8 cellular contexts compared by ENCODE assay signal in genomic region chr12:96419576-96420254, GRCh38. TPM values are rescaled to one million over a fixed set of nuclear protein-coding genes. Genes with fewer than 3 reads are reported as not detected.
DNase-seq lines count a peak whose midpoint lies in the region; ATAC-seq, FAIRE-seq and TF ChIP-seq lines count a peak whose summit lies in the region.
"Had no signal": no experiment of that assay in that cellular context is flagged by ENCODE, and none has a peak within 500 bp of the region (broad histone marks: within the 10 kb centered on the region; RNA-seq: fewer than 3 reads in every experiment).

No MANE protein-coding gene starts in this region.

- intact Hi-C loops in sciatic nerve (cut with DNase I) = no loop called here

- no peak for FAIRE-seq in frontal cortex (lab: Jason Lieb, UNC)

- H2AFZ ChIP-seq in osteoblast (ENCODE audit: low read length) = no peak overlapping the region

- ATAC-seq in GM18519 (IDR thresholded peaks at IDR 0.05; ENCODE audit: low FRiP score, unreplicated experiment) (peak; percentile 54), GM21576 (IDR thresholded peaks at IDR 0.05; ENCODE audit: unreplicated experiment) (peak; percentile 54), HG03442 (IDR thresholded peaks at IDR 0.05; ENCODE audit: unreplicated experiment) (peak; percentile 62), sciatic nerve (no peak), GM18867 (IDR thresholded peaks at IDR 0.05; ENCODE audit: unreplicated experiment) (no peak)
- ATAC-seq: right lobe of liver had no signal

- no peak for TF ChIP-seq CTCF in osteoblast (IDR thresholded peaks at IDR 0.05; ENCODE audit: extremely low read depth, low read depth, low read length)

- H3K27me3 ChIP-seq in osteoblast (ENCODE audit: insufficient read depth, low read length) = no peaks in the 10 kb centered on the region
- H3K27me3 ChIP-seq: right lobe of liver had no signal

- H3K4me2 ChIP-seq in osteoblast (ENCODE audit: insufficient read depth, low read length) = no peak overlapping the region

- peak overlapping the region; percentile 78 for H3K27ac ChIP-seq in osteoblast (ENCODE audit: low read depth, low read length)
- H3K27ac ChIP-seq: right lobe of liver had no signal

- peaks cover 4% of the 10 kb centered on the region for H3K36me3 ChIP-seq in osteoblast (ENCODE audit: insufficient read depth, low read length)
- H3K36me3 ChIP-seq: right lobe of liver had no signal

- DNase-seq in osteoblast (ENCODE audit: insufficient read length, low spot score, missing footprints) = no peak
- DNase-seq in sciatic nerve (ENCODE audit: low spot score) = no peak
- no peak for DNase-seq in frontal cortex (ENCODE audit: low spot score in 2 of 2)
- DNase-seq: right lobe of liver had no signal

- no peaks in the 10 kb centered on the region for H3K9me3 ChIP-seq in osteoblast (ENCODE audit: low read depth, low read length)
- H3K9me3 ChIP-seq: right lobe of liver had no signal

- H3K4me1 ChIP-seq in osteoblast (ENCODE audit: insufficient read depth, low read length) = peaks cover 37% of the 10 kb centered on the region
- H3K4me1 ChIP-seq: right lobe of liver had no signal

- no peaks in the 10 kb centered on the region for H4K20me1 ChIP-seq in osteoblast (ENCODE audit: insufficient read depth, low read length)

- no peak overlapping the region for H3K4me3 ChIP-seq in osteoblast (ENCODE audit: insufficient read depth, low read length)
- H3K4me3 ChIP-seq: right lobe of liver had no signal

- H3K79me2 ChIP-seq in osteoblast (ENCODE audit: insufficient read depth, low read length) = peaks cover 3% of the 10 kb centered on the region

RNA-seq across cellular contexts. Expression of gene CDK17, which starts 19.5 kb away (rescaled TPM):
- total RNA-seq in osteoblast = 64.8 and 68.0 TPM in 2 replicates
- total RNA-seq in sciatic nerve = 77.6 TPM
- 132 TPM for total RNA-seq in frontal cortex

Comparison
In these comparisons a context has a peak if more than half of its experiments do, and no peak if none do; other contexts are left out.
1. ATAC-seq: peak in GM18519 (single experiment), GM21576 (single experiment) and HG03442 (single experiment); none in sciatic nerve (single experiment) and GM18867 (single experiment).